8 cellular contexts compared by ENCODE assay signal in the genomic region with DNA sequence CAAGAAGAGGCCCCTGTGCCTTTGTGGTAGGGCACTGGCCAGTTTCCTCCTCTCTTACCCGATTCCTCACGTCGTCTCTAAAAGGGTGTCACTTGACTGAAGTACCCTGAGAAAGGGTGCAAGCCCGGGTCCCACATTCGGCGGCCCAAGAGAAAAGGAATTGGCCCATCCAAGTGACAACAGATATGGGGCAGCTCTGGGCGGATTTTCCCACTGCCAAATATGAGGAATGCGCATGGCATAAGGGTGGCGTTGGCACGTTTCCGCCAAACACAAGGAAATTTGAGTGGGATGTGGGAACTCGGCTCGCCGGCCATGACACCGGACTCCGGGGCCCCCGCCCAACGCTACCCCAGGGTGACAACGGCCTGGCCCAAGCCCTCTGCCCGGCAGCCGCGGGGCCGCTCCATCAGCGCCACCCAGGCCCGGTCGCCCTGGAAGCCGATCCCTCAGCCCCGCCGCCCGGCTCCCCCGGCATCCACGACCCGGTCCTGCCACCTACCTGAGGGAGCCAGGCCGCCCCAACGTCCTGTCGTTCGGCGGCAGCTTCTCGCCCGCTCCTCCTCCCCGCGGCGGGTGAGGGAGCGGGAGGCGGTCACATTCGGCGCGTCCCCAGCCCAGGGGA. TPM values are rescaled to one million over a fixed set of nuclear protein-coding genes. Genes with fewer than 3 reads are reported as not detected.
DNase-seq lines count a peak whose midpoint lies in the region; ATAC-seq, FAIRE-seq and TF ChIP-seq lines count a peak whose summit lies in the region.

No MANE protein-coding gene starts in this region.

- H3K4me3 ChIP-seq in A549: peak overlapping the region; percentile 85
- H3K4me3 ChIP-seq in SJSA1: peak overlapping the region; percentile 93

- TF ChIP-seq POLR2A in A549 (IDR thresholded peaks at IDR 0.05; ENCODE audit: low read length): no peak
- no peak for TF ChIP-seq POLR2A in GM18505 (IDR thresholded peaks at IDR 0.05; ENCODE audit: borderline replicate concordance, extremely low read depth, insufficient read depth, insufficient read length)

- peaks cover 22% of the 10 kb centered on the region; the same call in 2 of the 3 replicates for H3K4me1 ChIP-seq in A549
- peaks cover 29% of the 10 kb centered on the region for H3K4me1 ChIP-seq in SJSA1 (replicated peaks)

- TF ChIP-seq EP300 in A549 (IDR thresholded peaks at IDR 0.05): no peak

- no peak for TF ChIP-seq RAD21 in A549 (conservative IDR thresholded peaks at IDR 0.05 in 1 of 2, IDR thresholded peaks at IDR 0.05 in 1 of 2)

- DNase-seq in A549 (ENCODE audit: low read depth in 1 of 2, low spot score in 1 of 2) (peak; percentile 17 to 49), SJSA1 (ENCODE audit: low read depth in 1 of 2, low spot score in 2 of 2) (peak; percentile 42 to 82), kidney tubule cell (ENCODE audit: low spot score) (peak; percentile 48), COLO829 (ENCODE audit: low spot score) (no peak)
- DNase-seq in central memory CD4-positive, alpha-beta T cell: peak; percentile 12
- peak; percentile 13 for DNase-seq in stimulated activated CD4-positive, alpha-beta T cell treated with anti-CD3 and anti-CD28 coated beads, Interleukin-1b, Interleukin-23, amount 100 ng/mL, for 48 hours

- H3K27ac ChIP-seq in A549 (peak overlapping the region; percentile 97 to 98), SJSA1 (peak overlapping the region; percentile 95)

- H3K4me2 ChIP-seq in A549: peak overlapping the region; percentile 90

- under 1% methylated on average over 25 of the region's 48 CpGs for WGBS in A549 (ENCODE audit: missing lambda C conversion rate)

- peaks cover 9% of the 10 kb centered on the region for H3K36me3 ChIP-seq in SJSA1

- no peak for FAIRE-seq in A549 (lab: Jason Lieb, UNC)

- no peak for TF ChIP-seq CTCF in A549 (IDR thresholded peaks at IDR 0.05)

- H3K27me3 ChIP-seq in SJSA1 (replicated peaks): no peaks in the 10 kb centered on the region

- POLR2A ChIA-PET in A549 (lab: Yijun Ruan, JAX): interaction anchor here (1.0 to 1.7 kb wide), 14 partner anchors 12 to 147 kb away, joined by 3 to 13 read pairs (median 4); no protein-coding TSS in a partner anchor

- no peaks in the 10 kb centered on the region for H3K9me3 ChIP-seq in A549
- H3K9me3 ChIP-seq in SJSA1 (replicated peaks): no peaks in the 10 kb centered on the region

- ATAC-seq in A549: peak; percentile 81 to 82
- ATAC-seq in GM18505 (IDR thresholded peaks at IDR 0.05; ENCODE audit: unreplicated experiment): peak; percentile 34
- peak; percentile 36 for ATAC-seq in HG02981 (IDR thresholded peaks at IDR 0.05; ENCODE audit: unreplicated experiment)

- CTCF ChIA-PET in A549 (lab: Yijun Ruan, JAX): interaction anchor here (1.5 to 1.6 kb wide), 2 partner anchors 57 to 59 kb away, joined by 4 to 5 read pairs; no protein-coding TSS in a partner anchor

TF ChIP-seq in A549, 52 proteins besides CTCF, POLR2A, EP300 and RAD21:
- TF ChIP-seq ESRRA (IDR thresholded peaks at IDR 0.05; ENCODE audit: borderline replicate concordance, low read length) (no peak), ZC3H11A (IDR thresholded peaks at IDR 0.05) (no peak), MAX (IDR thresholded peaks at IDR 0.05) (no peak), TFCP2L1 (CRISPR knock-in tag; IDR thresholded peaks at IDR 0.05) (no peak), KDM1A (IDR thresholded peaks at IDR 0.05; ENCODE audit: low read depth) (no peak), PHF8 (IDR thresholded peaks at IDR 0.05; ENCODE audit: borderline replicate concordance, low read depth) (peak; percentile 88)
- TF ChIP-seq, protein P1, sequence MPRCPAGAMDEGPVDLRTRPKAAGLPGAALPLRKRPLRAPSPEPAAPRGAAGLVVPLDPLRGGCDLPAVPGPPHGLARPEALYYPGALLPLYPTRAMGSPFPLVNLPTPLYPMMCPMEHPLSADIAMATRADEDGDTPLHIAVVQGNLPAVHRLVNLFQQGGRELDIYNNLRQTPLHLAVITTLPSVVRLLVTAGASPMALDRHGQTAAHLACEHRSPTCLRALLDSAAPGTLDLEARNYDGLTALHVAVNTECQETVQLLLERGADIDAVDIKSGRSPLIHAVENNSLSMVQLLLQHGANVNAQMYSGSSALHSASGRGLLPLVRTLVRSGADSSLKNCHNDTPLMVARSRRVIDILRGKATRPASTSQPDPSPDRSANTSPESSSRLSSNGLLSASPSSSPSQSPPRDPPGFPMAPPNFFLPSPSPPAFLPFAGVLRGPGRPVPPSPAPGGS (IDR thresholded peaks at IDR 0.05): no peak
- TF ChIP-seq, protein P2, sequence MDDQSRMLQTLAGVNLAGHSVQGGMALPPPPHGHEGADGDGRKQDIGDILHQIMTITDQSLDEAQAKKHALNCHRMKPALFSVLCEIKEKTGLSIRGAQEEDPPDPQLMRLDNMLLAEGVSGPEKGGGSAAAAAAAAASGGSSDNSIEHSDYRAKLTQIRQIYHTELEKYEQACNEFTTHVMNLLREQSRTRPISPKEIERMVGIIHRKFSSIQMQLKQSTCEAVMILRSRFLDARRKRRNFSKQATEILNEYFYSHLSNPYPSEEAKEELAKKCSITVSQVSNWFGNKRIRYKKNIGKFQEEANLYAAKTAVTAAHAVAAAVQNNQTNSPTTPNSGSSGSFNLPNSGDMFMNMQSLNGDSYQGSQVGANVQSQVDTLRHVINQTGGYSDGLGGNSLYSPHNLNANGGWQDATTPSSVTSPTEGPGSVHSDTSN (IDR thresholded peaks at IDR 0.05): no peak

RNA-seq across cellular contexts. Expression of gene RAF1, which starts 0.5 kb away (rescaled TPM):
- polyA plus RNA-seq in A549 (2011; rRNA removed): 94.6 and 109 TPM in 2 replicates
- 58.4 and 73.0 TPM in 2 replicates for polyA plus RNA-seq in A549 (2012; cell fraction: cytosol; rRNA removed)
- 88.5 and 123 TPM in 2 replicates for polyA plus RNA-seq in A549 (2012; cell fraction: nucleus; rRNA removed)
- 54.2 to 57.0 TPM (median 56.2 TPM) in 3 replicates for polyA plus RNA-seq in A549 (2017; fragmentation: RNase III; extraction: RNeasy Plus Mini Kit Qiagen cat#74134 plus additional on column Dnase treatment)
- 132 and 135 TPM in 2 replicates for polyA minus RNA-seq in A549 (2011; rRNA and poly(A)+ RNA removed)
- total RNA-seq in SJSA1 (2014; rRNA removed; shearing (Covaris generic)): 62.1 and 91.4 TPM in 2 replicates
